ENCODE assay signal across 11 cellular contexts in genomic region chr22:48490513-48491411, GRCh38.
DNase-seq lines count a peak whose midpoint lies in the region; ATAC-seq and TF ChIP-seq lines count a peak whose summit lies in the region.
"Had no signal": no experiment of that assay in that cellular context is flagged by ENCODE, and none has a peak within 500 bp of the region (broad histone marks: within the 10 kb centered on the region; RNA-seq: fewer than 3 reads in every experiment).

No MANE protein-coding gene starts in this region.

- ATAC-seq in GM19397 (IDR thresholded peaks at IDR 0.05; ENCODE audit: unreplicated experiment) = no peak
- ATAC-seq in activated T-cell treated with anti-CD3 and anti-CD28 coated beads, Interleukin-2, amount 50 U/mL, for 4 hours = no peak
- ATAC-seq: body of pancreas had no signal

- H3K4me1 ChIP-seq in HUES64 (ENCODE audit: insufficient read depth, low read length) = peaks cover 11% of the 10 kb centered on the region
- H3K4me1 ChIP-seq in ovary (ENCODE audit: insufficient read depth) = peaks cover 5% of the 10 kb centered on the region

- H3K36me3 Mint-ChIP-seq in activated T-cell treated with anti-CD3 and anti-CD28 coated beads, Interleukin-2, amount 50 U/mL, for 4 hours (ENCODE audit: insufficient read depth) = no peaks in the 10 kb centered on the region
- H3K36me3 Mint-ChIP-seq in activated T-helper 2 cell treated with anti-CD3 and anti-CD28 coated beads, Interferon-gamma antibody, Interleukin-2, Interleukin-4, amounts not matched to agents 10 μg/mL and 5 μg/mL and 100 μg/mL, durations not matched to agents 14 hours and 24 hours and 36 hours (ENCODE audit: low read depth) = no peaks in the 10 kb centered on the region
- H3K36me3 Mint-ChIP-seq: CD4-positive, CD25-positive, alpha-beta regulatory T cell had no signal

- DNase-seq in AG04449 (ENCODE audit: low read depth, low spot score) = no peak
- no peak for DNase-seq in fibroblast of pulmonary artery (ENCODE audit: low read depth)
- DNase-seq in ovary = no peak
- no peak for DNase-seq in activated T-cell treated with anti-CD3 and anti-CD28 coated beads, Interleukin-2, amount 50 U/mL, for 4 hours
- no peak for DNase-seq in activated T-helper 2 cell treated with anti-CD3 and anti-CD28 coated beads, Interferon-gamma antibody, Interleukin-2, Interleukin-4, amounts not matched to agents 10 μg/mL and 5 μg/mL and 100 μg/mL, durations not matched to agents 14 hours and 24 hours and 36 hours (ENCODE audit: low spot score)
- DNase-seq in activated T-cell treated with anti-CD3 and anti-CD28 coated beads, Interleukin-2, amount 50 U/mL, for 48 hours = no peak
- DNase-seq: CD4-positive, CD25-positive, alpha-beta regulatory T cell; KBM-7 had no signal

- 2% methylated on average over 49 of the region's 51 CpGs for WGBS in HUES64
- 6 to 10% (median 7%) methylated on average over 46 to 51 of the region's 51 CpGs for WGBS in ovary, 3 donors

- intact Hi-C loops in ovary (cut with DNase I) = loop anchor here in 3 of 4 donors (5.0 to 10.0 kb wide), 3 partner anchors 1636 to 1696 kb away; no protein-coding TSS in a partner anchor
- intact Hi-C loops in activated T-helper 2 cell treated with anti-CD3 and anti-CD28 coated beads, Interferon-gamma antibody, Interleukin-2, Interleukin-4, amounts not matched to agents 10 μg/mL and 5 μg/mL and 100 μg/mL, durations not matched to agents 14 hours and 24 hours and 36 hours (cut with micrococcal nuclease) = no loop called here

- POLR2A ChIA-PET in AG04449 (lab: Yijun Ruan, JAX) = no interaction called here

- H3K9me3 ChIP-seq in HUES64 (ENCODE audit: insufficient read depth, low read depth, low read length) (no peaks in the 10 kb centered on the region), ovary (no peaks in the 10 kb centered on the region)
- H3K9me3 ChIP-seq: body of pancreas had no signal

- no peak overlapping the region for H3K4me3 Mint-ChIP-seq in activated T-cell treated with anti-CD3 and anti-CD28 coated beads, Interleukin-2, amount 50 U/mL, for 4 hours
- H3K4me3 Mint-ChIP-seq in activated T-helper 2 cell treated with anti-CD3 and anti-CD28 coated beads, Interferon-gamma antibody, Interleukin-2, Interleukin-4, amounts not matched to agents 10 μg/mL and 5 μg/mL and 100 μg/mL, durations not matched to agents 14 hours and 24 hours and 36 hours (ENCODE audit: low read depth) = no peak overlapping the region
- H3K4me3 Mint-ChIP-seq: CD4-positive, CD25-positive, alpha-beta regulatory T cell had no signal

- no peak overlapping the region for H3K27ac Mint-ChIP-seq in activated T-helper 2 cell treated with anti-CD3 and anti-CD28 coated beads, Interferon-gamma antibody, Interleukin-2, Interleukin-4, amounts not matched to agents 10 μg/mL and 5 μg/mL and 100 μg/mL, durations not matched to agents 14 hours and 24 hours and 36 hours
- H3K27ac Mint-ChIP-seq: CD4-positive, CD25-positive, alpha-beta regulatory T cell had no signal

- peak overlapping the region; percentile 71 for H3K4me3 ChIP-seq in AG04449 (ENCODE audit: low read depth, low read length)
- H3K4me3 ChIP-seq in HUES64 (ENCODE audit: low read length) = peak overlapping the region; percentile 68
- H3K4me3 ChIP-seq in fibroblast of pulmonary artery (replicated peaks; ENCODE audit: low read depth, low read length) = peak overlapping the region; percentile 21
- peak overlapping the region; percentile 34 for H3K4me3 ChIP-seq in ovary
- H3K4me3 ChIP-seq: body of pancreas had no signal

- H3K36me3 ChIP-seq in HUES64 (ENCODE audit: insufficient read depth, low read length) (no peaks in the 10 kb centered on the region), ovary (no peaks in the 10 kb centered on the region)

- peaks cover 1% of the 10 kb centered on the region for H3K4me1 Mint-ChIP-seq in activated T-cell treated with anti-CD3 and anti-CD28 coated beads, Interleukin-2, amount 50 U/mL, for 4 hours (ENCODE audit: low read depth)
- no peaks in the 10 kb centered on the region for H3K4me1 Mint-ChIP-seq in activated T-helper 2 cell treated with anti-CD3 and anti-CD28 coated beads, Interferon-gamma antibody, Interleukin-2, Interleukin-4, amounts not matched to agents 10 μg/mL and 5 μg/mL and 100 μg/mL, durations not matched to agents 14 hours and 24 hours and 36 hours (ENCODE audit: low read depth)

- TF ChIP-seq POLR2A in ovary (IDR thresholded peaks at IDR 0.05) = no peak

- H3K9ac ChIP-seq in HUES64 (ENCODE audit: low read depth, low read length) = peak overlapping the region; percentile 34; the same call in 1 of the 2 replicates

- H3K9me3 Mint-ChIP-seq in activated T-cell treated with anti-CD3 and anti-CD28 coated beads, Interleukin-2, amount 50 U/mL, for 4 hours = no peaks in the 10 kb centered on the region
- H3K9me3 Mint-ChIP-seq in activated T-helper 2 cell treated with anti-CD3 and anti-CD28 coated beads, Interferon-gamma antibody, Interleukin-2, Interleukin-4, amounts not matched to agents 10 μg/mL and 5 μg/mL and 100 μg/mL, durations not matched to agents 14 hours and 24 hours and 36 hours = no peaks in the 10 kb centered on the region

- H3K27me3 Mint-ChIP-seq in activated T-cell treated with anti-CD3 and anti-CD28 coated beads, Interleukin-2, amount 50 U/mL, for 4 hours (ENCODE audit: low read depth) = peaks cover 65% of the 10 kb centered on the region
- H3K27me3 Mint-ChIP-seq in activated T-helper 2 cell treated with anti-CD3 and anti-CD28 coated beads, Interferon-gamma antibody, Interleukin-2, Interleukin-4, amounts not matched to agents 10 μg/mL and 5 μg/mL and 100 μg/mL, durations not matched to agents 14 hours and 24 hours and 36 hours (ENCODE audit: low read depth) = peaks cover 45% of the 10 kb centered on the region

- no peak overlapping the region for H3K27ac ChIP-seq in HUES64 (ENCODE audit: low read depth, low read length)
- H3K27ac ChIP-seq in ovary = no peak overlapping the region
- H3K27ac ChIP-seq: body of pancreas had no signal

- TF ChIP-seq CTCF in AG04449 (IDR thresholded peaks at IDR 0.05; ENCODE audit: insufficient read depth, low read length, missing control alignments) = no peak
- no peak for TF ChIP-seq CTCF in fibroblast of pulmonary artery (IDR thresholded peaks at IDR 0.05; ENCODE audit: low read length, missing control alignments)
- no peak for TF ChIP-seq CTCF in ovary (IDR thresholded peaks at IDR 0.05)

- TF ChIP-seq EP300 in ovary (IDR thresholded peaks at IDR 0.05) = no peak

- CTCF ChIA-PET in AG04449 (lab: Yijun Ruan, JAX) = interaction anchor here (0.8 to 4.5 kb wide), 10 partner anchors 34 to 1697 kb away, joined by 3 to 43 read pairs (median 3); no protein-coding TSS in a partner anchor

- H3K27me3 ChIP-seq in HUES64 (ENCODE audit: insufficient read depth, low read length) (peaks cover 41% of the 10 kb centered on the region), ovary (no peaks in the 10 kb centered on the region)

Comparison
In these comparisons a context has a peak if more than half of its experiments do, and no peak if none do; other contexts are left out.
1. H3K4me3 ChIP-seq: peak in every context shown above with its lines; median percentile 71 in AG04449; 68 in HUES64; 34 in ovary; 21 in fibroblast of pulmonary artery.